Comparison of ENCODE assay signal across 16 cellular contexts in the genomic region with DNA sequence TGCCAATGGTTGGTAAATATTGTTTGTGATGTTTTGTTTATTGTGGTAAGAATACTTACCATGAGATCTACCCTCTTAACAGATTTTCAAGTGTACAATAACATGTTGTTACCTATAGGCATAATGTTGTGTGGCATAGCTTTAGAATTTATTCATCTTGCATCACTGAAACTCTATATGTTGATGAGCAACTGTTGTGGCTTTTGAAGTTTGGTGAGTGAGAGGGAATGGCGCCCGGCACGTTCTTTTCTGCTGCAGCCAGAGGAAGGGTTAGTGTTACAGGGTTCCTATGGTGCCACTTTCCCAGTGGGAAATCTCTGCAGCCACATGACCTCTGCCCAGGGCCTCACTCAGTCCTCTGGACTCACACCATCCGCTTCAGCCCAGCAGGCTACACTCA.
DNase-seq lines count a peak whose midpoint lies in the region; TF ChIP-seq lines count a peak whose summit lies in the region.
"Had no signal": no experiment of that assay in that cellular context is flagged by ENCODE, and none has a peak within 500 bp of the region (broad histone marks: within the 10 kb centered on the region; RNA-seq: fewer than 3 reads in every experiment).

No MANE protein-coding gene starts in this region.

- no peak overlapping the region for H3K4me3 Mint-ChIP-seq in osteocyte (ENCODE audit: unreplicated experiment)
- H3K4me3 Mint-ChIP-seq: CD4-positive, alpha-beta T cell had no signal

- H3K4me3 ChIP-seq in iPS-15b (ENCODE audit: low read depth, low read length) (no peak overlapping the region), spleen (no peak overlapping the region)
- H3K4me3 ChIP-seq: A549, GM12878 had no signal

- no peaks in the 10 kb centered on the region for H3K27me3 Mint-ChIP-seq in osteocyte (ENCODE audit: unreplicated experiment)
- H3K27me3 Mint-ChIP-seq: CD4-positive, alpha-beta T cell had no signal

- DNase-seq in NCI-H2107 treated with DMSO at 0.1 percent for 48 hours (lab: John Stamatoyannopoulos, UW; ENCODE audit: unreplicated experiment) (peak; percentile 4), NCI-H2107 (lab: John Stamatoyannopoulos, UW) (no peak), spleen (peak; percentile 55), osteocyte (ENCODE audit: extremely low spot score, unreplicated experiment) (no peak), H4 (ENCODE audit: low spot score) (no peak)
- DNase-seq in activated naive CD4-positive, alpha-beta T cell treated with Interleukin-2 at 50 U/mL for 16 hours: no peak
- DNase-seq: AML-193; CD4-positive, alpha-beta T cell; DMS153; DMS79; HCEC 1CT had no signal

- H3K27ac ChIP-seq in spleen: no peak overlapping the region
- H3K27ac ChIP-seq: 22Rv1, A549, C4-2B had no signal

- peak overlapping the region; percentile 32 for H3K9ac ChIP-seq in iPS-15b (ENCODE audit: low read depth, low read length)

- H3K36me3 Mint-ChIP-seq in osteocyte (ENCODE audit: unreplicated experiment): no peaks in the 10 kb centered on the region

- intact Hi-C loops in spleen (cut with DNase I; ENCODE audit: low total_unique reads): no loop called here

- H3K4me1 Mint-ChIP-seq in osteocyte (ENCODE audit: unreplicated experiment): peaks cover 6% of the 10 kb centered on the region

- H3K27ac Mint-ChIP-seq in osteocyte (ENCODE audit: unreplicated experiment): no peak overlapping the region
- H3K27ac Mint-ChIP-seq: CD4-positive, alpha-beta T cell had no signal

- no peak for TF ChIP-seq CTCF in spleen (IDR thresholded peaks at IDR 0.05 in 8 of 11, conservative IDR thresholded peaks at IDR 0.05 in 3 of 11)
- no peak for TF ChIP-seq CTCF in osteocyte (IDR thresholded peaks at IDR 0.05)

- H3K9me3 ChIP-seq in iPS-15b (ENCODE audit: control insufficient read depth, insufficient read depth, low read length): no peaks in the 10 kb centered on the region
- H3K9me3 ChIP-seq in spleen: peaks cover 0 to 3% (median 0%) of the 10 kb centered on the region in 8 donors
- H3K9me3 ChIP-seq: A549 had no signal

- H3K36me3 ChIP-seq in iPS-15b (ENCODE audit: control insufficient read depth, insufficient read depth, low read length) (no peaks in the 10 kb centered on the region), spleen (no peaks in the 10 kb centered on the region)

- H3K4me1 ChIP-seq in iPS-15b (ENCODE audit: control insufficient read depth, insufficient read depth, low read length): peaks cover 12% of the 10 kb centered on the region
- peaks cover 0 to 2% (median under 1%) of the 10 kb centered on the region in 6 donors for H3K4me1 ChIP-seq in spleen
- H3K4me1 ChIP-seq: A549 had no signal

- whole genome bisulfite sequencing in spleen, 5 donors: 67 to 92% (median 74%) methylated on average over 4 of the region's 4 CpGs

- H3K27me3 ChIP-seq in iPS-15b (ENCODE audit: control insufficient read depth, insufficient read depth, low read length) (no peaks in the 10 kb centered on the region), spleen (replicated peaks in 1 of 7) (no peaks in the 10 kb centered on the region)

- no peaks in the 10 kb centered on the region for H3K9me3 Mint-ChIP-seq in osteocyte (ENCODE audit: unreplicated experiment)

- TF ChIP-seq POLR2A in spleen (IDR thresholded peaks at IDR 0.05): no peak

Comparison
In these comparisons a context has a peak if more than half of its experiments do, and no peak if none do; other contexts are left out.
1. DNase-seq: peak in NCI-H2107 treated with DMSO at 0.1 percent for 48 hours (single experiment) and spleen (single experiment); none in NCI-H2107 (single experiment), activated naive CD4-positive, alpha-beta T cell treated with Interleukin-2 at 50 U/mL for 16 hours (single experiment), osteocyte (single experiment) and H4 (single experiment).